In the genomic region with DNA sequence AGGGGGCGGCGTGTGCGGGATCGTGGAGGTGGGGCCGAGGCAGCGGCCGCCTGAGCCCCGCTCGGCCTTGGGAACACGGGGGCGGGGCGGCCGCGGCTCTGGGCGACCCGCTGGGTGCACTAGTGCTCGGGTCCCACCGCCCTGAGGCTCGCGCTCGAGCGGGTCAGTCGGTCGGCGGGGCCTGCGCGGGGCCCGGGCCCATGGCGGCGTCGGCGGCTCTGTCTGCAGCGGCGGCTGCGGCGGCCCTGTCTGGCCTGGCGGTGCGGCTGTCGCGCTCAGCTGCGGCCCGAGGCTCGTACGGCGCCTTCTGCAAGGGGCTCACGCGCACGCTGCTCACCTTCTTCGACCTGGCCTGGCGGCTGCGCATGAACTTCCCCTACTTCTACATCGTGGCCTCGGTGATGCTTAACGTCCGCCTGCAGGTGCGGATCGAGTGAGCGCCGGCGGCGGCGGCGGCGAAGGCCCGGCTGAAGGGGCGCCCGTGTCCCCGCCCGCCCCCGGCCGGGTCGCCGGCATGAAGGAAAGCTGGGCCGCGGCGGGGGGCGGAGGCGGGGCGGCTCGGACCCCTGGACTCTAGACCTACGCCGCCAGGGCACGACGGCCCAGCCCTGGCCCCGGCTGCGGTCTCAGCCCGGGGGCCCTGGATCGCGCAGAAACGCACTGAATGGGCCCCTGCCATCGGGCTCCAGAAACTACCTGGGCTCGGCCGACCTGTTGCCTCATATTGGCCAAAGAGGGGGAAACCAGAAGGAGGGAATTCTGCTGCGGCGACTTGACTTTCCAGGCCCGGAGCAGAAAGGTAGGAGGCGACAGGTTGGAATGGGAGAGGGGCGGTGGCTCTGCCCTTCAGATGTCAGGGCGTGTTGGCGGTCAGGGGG, we compare ENCODE assay signal across 8 cellular contexts. TPM values are rescaled to one million over a fixed set of nuclear protein-coding genes. Genes with fewer than 3 reads are reported as not detected.
A peak's percentile ranks its signal among the peaks of the same experiment; 100 is the strongest.
DNase-seq lines count a peak whose midpoint lies in the region; ATAC-seq and TF ChIP-seq lines count a peak whose summit lies in the region.

Gene SMIM10L2A, plus strand, starts transcription at position 13 of the 878 bp plus-strand sequence. Its CDS starts 188 bp downstream, at position 201.

- intact Hi-C loops in left ventricle myocardium inferior (cut with micrococcal nuclease) (no loop called here), Right ventricle myocardium superior (cut with DNase I) (no loop called here), left lung (cut with DNase I) (no loop called here), transverse colon (cut with DNase I; ENCODE audit: low total_unique reads) (no loop called here)

- H3K4me1 ChIP-seq in left ventricle myocardium inferior (no peaks in the 10 kb centered on the region), left lung (no peaks in the 10 kb centered on the region), transverse colon (peaks cover 0 to 3% (median 0%) of the 10 kb centered on the region in 4 donors)

- H3K4me3 ChIP-seq in left ventricle myocardium inferior: peak within 1 kb of the TSS; percentile 72
- peak within 1 kb of the TSS; percentile 21 to 50 for H3K4me3 ChIP-seq in left lung
- peak within 1 kb of the TSS; percentile 19 to 55 (median 48) for H3K4me3 ChIP-seq in transverse colon

- ATAC-seq in Right ventricle myocardium superior (ENCODE audit: poor library complexity) (no peak), HG03135 (IDR thresholded peaks at IDR 0.05; ENCODE audit: unreplicated experiment) (peak; percentile 52), left lung (no peak)

- no peaks in the 10 kb centered on the region for H3K36me3 ChIP-seq in left ventricle myocardium inferior
- H3K36me3 ChIP-seq in left lung: no peaks in the 10 kb centered on the region
- H3K36me3 ChIP-seq in transverse colon: no peaks in the 10 kb centered on the region

- no peak for TF ChIP-seq CTCF in left ventricle myocardium inferior (IDR thresholded peaks at IDR 0.05; ENCODE audit: borderline replicate concordance)
- TF ChIP-seq CTCF in left lung (IDR thresholded peaks at IDR 0.05): no peak
- TF ChIP-seq CTCF in transverse colon (IDR thresholded peaks at IDR 0.05): no peak

- no peak for TF ChIP-seq POLR2A in transverse colon (IDR thresholded peaks at IDR 0.05)

- no peaks in the 10 kb centered on the region for H3K9me3 ChIP-seq in left ventricle myocardium inferior (replicated peaks)
- no peaks in the 10 kb centered on the region for H3K9me3 ChIP-seq in left lung
- H3K9me3 ChIP-seq in transverse colon: no peaks in the 10 kb centered on the region

- H3K27me3 ChIP-seq in left ventricle myocardium inferior (ENCODE audit: low read depth) (no peaks in the 10 kb centered on the region), left lung (peaks cover 0 to 8% of the 10 kb centered on the region in 2 donors), transverse colon (no peaks in the 10 kb centered on the region)

- TF ChIP-seq EP300 in transverse colon (IDR thresholded peaks at IDR 0.05; ENCODE audit: low read depth): no peak

- in situ Hi-C loops in transverse colon (cut with MboI; ENCODE audit: low pct_ligation_motif_present in 1 of 4, low pct_unique_long_range_greater_than_20kb in 1 of 4, low sequenced_read_pairs in 3 of 4): no loop called here

- no peak for DNase-seq in left ventricle myocardium inferior
- no peak for DNase-seq in Right ventricle myocardium superior
- peak; percentile 16 for DNase-seq in activated naive CD4-positive, alpha-beta T cell treated with anti-CD3 and anti-CD28 coated beads, Interleukin-2, amount 50 U/mL, for 16 hours
- DNase-seq in left lung: peak in 1 of 2 donors; percentile 63
- no peak for DNase-seq in transverse colon
- DNase-seq in cerebellum (ENCODE audit: low spot score): no peak
- DNase-seq in substantia nigra (lab: John Stamatoyannopoulos, UW): no peak

- WGBS in transverse colon (ENCODE audit: low coverage in 1 of 2), 2 donors: 78% methylated on average over 55 of the region's 100 CpGs; no CpG with 5 or more reads in 1 of the 2 donors

- H3K27ac ChIP-seq in left ventricle myocardium inferior (replicated peaks) (peak within 1 kb of the TSS; percentile 48), left lung (no peak within 1 kb of the TSS), transverse colon (peak within 1 kb of the TSS in 1 of 4 donors; percentile 29), substantia nigra (ENCODE audit: low read depth, low read length, poor library complexity, severe bottlenecking) (no peak within 1 kb of the TSS)

RNA-seq across cellular contexts. Expression of gene SMIM10L2A, which starts in this region (rescaled TPM):
- 0.82 TPM for total RNA-seq in left ventricle myocardium inferior
- 1.6 TPM for total RNA-seq in Right ventricle myocardium superior
- 1 to 10 TPM; 2.4 to 6.4 TPM for total RNA-seq in left lung
- total RNA-seq in transverse colon: under 1 TPM in 2 of 4 donors, not detected in 2; 0.32 to 0.41 TPM
- 6.8 TPM for total RNA-seq in cerebellum
